In the genomic region with DNA sequence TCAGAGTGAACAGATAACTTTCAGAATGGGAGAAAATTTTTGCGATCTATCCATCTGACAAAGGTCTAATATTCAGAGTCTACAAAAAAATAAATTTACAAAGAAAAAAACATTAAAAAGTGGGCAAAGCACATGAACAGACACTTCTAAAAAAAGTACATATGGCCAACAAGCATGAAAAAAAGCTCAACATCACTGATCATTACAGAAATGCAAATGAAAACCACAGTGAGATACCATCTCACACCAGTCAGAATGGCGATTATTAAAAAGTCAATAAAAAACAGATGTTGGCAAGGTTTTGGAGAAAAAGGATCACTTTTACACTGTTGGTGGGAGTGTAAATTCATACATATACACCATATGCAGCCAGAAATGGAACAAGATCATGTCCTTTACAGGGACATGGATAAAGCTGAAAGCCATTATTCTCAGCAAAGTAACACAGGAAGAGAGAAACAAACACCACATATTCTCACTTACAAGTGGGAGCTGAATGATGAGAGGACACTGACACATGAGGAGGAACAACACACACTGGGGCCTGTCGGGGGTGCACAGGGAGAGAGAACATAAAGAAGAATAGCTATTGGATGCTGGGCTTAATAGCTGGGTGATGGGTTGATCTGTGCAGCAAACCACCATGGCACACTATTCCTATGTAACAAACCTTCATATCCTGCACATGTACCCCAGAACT, we compare ENCODE assay signal across 1 cellular context.
TF ChIP-seq lines count a peak whose summit lies in the region.

No MANE protein-coding gene starts in this region.

TF ChIP-seq in A549, 52 proteins besides CTCF, POLR2A, EP300 and RAD21:
- no peak for TF ChIP-seq FOSB (CRISPR knock-in tag; IDR thresholded peaks at IDR 0.05)
- no peak for TF ChIP-seq CBX2 (IDR thresholded peaks at IDR 0.05; ENCODE audit: borderline replicate concordance, low read depth)
- no peak for TF ChIP-seq TP53 (CRISPR knock-in tag; IDR thresholded peaks at IDR 0.05)
- no peak for TF ChIP-seq SREBF2 (IDR thresholded peaks at IDR 0.05)
- no peak for TF ChIP-seq RCOR1 (IDR thresholded peaks at IDR 0.05; ENCODE audit: low read depth, low read length)
- no peak for TF ChIP-seq CHD4 (IDR thresholded peaks at IDR 0.05; ENCODE audit: borderline replicate concordance)
- no peak for TF ChIP-seq SMC3 (IDR thresholded peaks at IDR 0.05)
- TF ChIP-seq CEBPB (IDR thresholded peaks at IDR 0.05) = no peak
